ENCODE assay signal across 7 cellular contexts in the genomic region with DNA sequence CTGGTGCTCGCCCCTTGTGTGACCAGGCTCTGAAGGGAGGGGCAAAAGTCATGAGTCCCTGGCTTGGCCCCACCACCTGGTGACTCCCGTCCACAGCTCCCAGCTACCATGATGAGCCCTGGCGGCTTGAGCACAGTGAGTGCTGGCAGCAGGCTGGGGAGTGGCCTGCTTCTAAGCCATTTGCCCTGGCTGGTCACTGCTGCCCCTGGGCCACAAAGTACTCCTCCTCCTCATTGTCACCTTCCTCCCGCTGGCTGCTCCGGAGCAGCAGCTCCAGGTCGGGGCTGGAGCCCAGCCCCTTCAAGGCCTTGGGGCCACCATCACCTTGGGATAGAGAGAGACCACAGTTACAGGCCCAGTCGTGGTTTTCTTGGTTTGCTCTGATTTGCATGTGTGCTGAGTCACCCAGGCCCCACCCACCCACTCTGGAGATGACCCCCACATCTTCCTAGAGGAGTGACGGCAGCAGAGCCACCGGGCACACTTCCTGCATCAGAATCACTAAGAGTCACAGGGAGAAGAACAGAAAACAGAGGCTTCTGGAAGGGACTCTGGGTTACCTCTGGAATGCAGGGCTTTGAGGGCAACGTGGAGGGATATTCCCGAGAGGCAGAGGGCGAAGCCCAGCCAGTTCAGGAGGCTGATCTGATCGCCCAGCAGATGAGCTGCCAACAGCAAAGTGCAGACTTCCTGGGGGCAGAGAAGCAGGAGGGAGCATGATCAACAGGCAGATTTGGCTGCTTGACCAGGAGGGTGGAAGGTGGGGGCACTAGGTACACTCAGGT. TPM values are rescaled to one million over a fixed set of nuclear protein-coding genes. Genes with fewer than 3 reads are reported as not detected.
DNase-seq lines count a peak whose midpoint lies in the region; ATAC-seq, FAIRE-seq and TF ChIP-seq lines count a peak whose summit lies in the region.

No MANE protein-coding gene starts in this region.

- no peak for TF ChIP-seq CTCF in choroid plexus epithelial cell (conservative IDR thresholded peaks at IDR 0.05; ENCODE audit: low read depth, low read length)
- TF ChIP-seq CTCF in pancreas (IDR thresholded peaks at IDR 0.05), result no peak

- no peaks in the 10 kb centered on the region for H3K9me3 ChIP-seq in pancreas

- WGBS in pancreas, 2 donors, result 76 to 77% methylated on average over 13 of the region's 13 CpGs

- no peaks in the 10 kb centered on the region for H3K4me1 ChIP-seq in pancreas

- no peaks in the 10 kb centered on the region for H3K27me3 ChIP-seq in pancreas

- no peak overlapping the region for H3K27ac ChIP-seq in pancreas

- no peak for FAIRE-seq in pancreas (lab: Jason Lieb, UNC)

- intact Hi-C loops in pancreas (cut with DNase I), result no loop called here

- peak; percentile 57 for DNase-seq in GM04504 (ENCODE audit: low read depth)
- DNase-seq in H4 (ENCODE audit: low spot score), result peak; percentile 92
- DNase-seq in NCI-H526 treated with DMSO at 0.1 percent for 48 hours (lab: John Stamatoyannopoulos, UW), result peak; percentile 80
- peak; percentile 92 for DNase-seq in choroid plexus epithelial cell (ENCODE audit: low read depth)
- DNase-seq in pancreas, result no peak
- DNase-seq in activated effector memory CD4-positive, alpha-beta T cell treated with anti-CD3 and anti-CD28 coated beads, Interleukin-2, amount 50 U/mL, for 16 hours, result no peak
- DNase-seq in NCI-H2081 (lab: John Stamatoyannopoulos, UW), result no peak

- H3K36me3 ChIP-seq in pancreas, result peaks cover 0 to 19% (median 3%) of the 10 kb centered on the region in 3 donors

- H3K4me3 ChIP-seq in choroid plexus epithelial cell (ENCODE audit: low read depth, low read length) (no peak overlapping the region), pancreas (no peak overlapping the region)

- peak in 3 of 4 donors; percentile 6 to 24 (median 8) for ATAC-seq in pancreas

RNA-seq across cellular contexts. Expression of a gene that starts 42.1 kb away (rescaled TPM):
- total RNA-seq in H4 (2014; rRNA removed; shearing (Covaris generic)), result not detected in 2 replicates
- total RNA-seq in pancreas, result 1 to 10 TPM in 5 of 6 donors, under 1 TPM in 1; 0.97 to 5.3 (median 2.3) TPM
- 10 to 100 TPM in 1 of 2 donors, 1 to 10 TPM in 1; 3.7 to 11.9 TPM for polyA plus RNA-seq in pancreas

RNA-seq across cellular contexts. Expression of a gene that starts 56.0 kb away (rescaled TPM):
- total RNA-seq in H4 (2014; rRNA removed; shearing (Covaris generic)), result 35.6 and 43.7 TPM in 2 replicates
- total RNA-seq in pancreas, result 10 to 100 TPM; 16.7 to 32.6 (median 27.7) TPM
- polyA plus RNA-seq in pancreas, result 10 to 100 TPM; 18.1 to 31.0 TPM

Comparison
In these comparisons a context has a peak if more than half of its experiments do, and no peak if none do; other contexts are left out.
1. DNase-seq: peak in GM04504 (single experiment), H4 (single experiment), NCI-H526 treated with DMSO at 0.1 percent for 48 hours (single experiment) and choroid plexus epithelial cell (single experiment); none in pancreas (0 of 6), activated effector memory CD4-positive, alpha-beta T cell treated with anti-CD3 and anti-CD28 coated beads, Interleukin-2, amount 50 U/mL, for 16 hours (single experiment) and NCI-H2081 (0 of 2).